In the genomic region with DNA sequence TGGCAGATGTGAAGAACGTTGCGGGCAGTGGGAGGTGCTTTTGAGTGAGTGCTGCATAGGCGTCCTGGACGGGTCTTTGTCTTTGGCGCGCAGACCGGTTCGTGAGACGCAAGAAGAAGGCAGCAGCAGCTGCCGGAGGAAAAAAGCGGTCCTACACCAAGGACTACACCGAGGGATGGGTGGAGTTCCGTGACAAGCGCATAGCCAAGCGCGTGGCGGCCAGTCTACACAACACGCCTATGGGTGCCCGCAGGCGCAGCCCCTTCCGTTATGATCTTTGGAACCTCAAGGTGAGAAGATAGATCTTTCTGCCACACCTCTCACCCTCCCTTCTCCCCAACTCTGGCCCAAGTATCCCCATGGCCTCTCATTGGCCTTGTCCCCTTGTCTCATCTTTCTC, we compare ENCODE assay signal across 8 cellular contexts.
DNase-seq lines count a peak whose midpoint lies in the region; ATAC-seq and TF ChIP-seq lines count a peak whose summit lies in the region.

No MANE protein-coding gene starts in this region.

- H3K27ac ChIP-seq in RWPE2 (ENCODE audit: poor library complexity, severe bottlenecking) (no peak overlapping the region), stomach smooth muscle (ENCODE audit: low read length) (no peak overlapping the region)

- no peaks in the 10 kb centered on the region for H3K4me1 ChIP-seq in RWPE2 (ENCODE audit: insufficient read depth, poor library complexity, severe bottlenecking)
- peaks cover 19% of the 10 kb centered on the region for H3K4me1 ChIP-seq in stomach smooth muscle (ENCODE audit: control insufficient read depth, insufficient read depth, low read length)

- H3K9ac ChIP-seq in stomach smooth muscle (ENCODE audit: low read length in 2 of 2) = peak overlapping the region; percentile 95 to 98

- peak; percentile 20 for DNase-seq in NCI-H82 (lab: John Stamatoyannopoulos, UW)
- DNase-seq in NCI-H82 treated with DMSO at 0.1 percent for 48 hours (lab: John Stamatoyannopoulos, UW; ENCODE audit: unreplicated experiment) = no peak
- DNase-seq in RWPE2 (ENCODE audit: low spot score) = no peak
- DNase-seq in stimulated activated CD4-positive, alpha-beta T cell treated with anti-CD3 and anti-CD28 coated beads, Interleukin-12 subunit alpha, Interleukin-12 subunit beta, amount 100 ng/mL, for 4 hours = no peak
- DNase-seq in activated gamma-delta T cell (lab: John Stamatoyannopoulos, UW) = no peak
- no peak for DNase-seq in NCI-H2107 treated with DMSO at 0.1 percent for 48 hours (lab: John Stamatoyannopoulos, UW; ENCODE audit: unreplicated experiment)

- no peaks in the 10 kb centered on the region for H3K9me3 ChIP-seq in RWPE2 (ENCODE audit: severe bottlenecking)
- H3K9me3 ChIP-seq in stomach smooth muscle (ENCODE audit: control insufficient read depth in 2 of 2, low read length in 2 of 2) = no peaks in the 10 kb centered on the region

- TF ChIP-seq CTCF in RWPE2 (IDR thresholded peaks at IDR 0.05; ENCODE audit: poor library complexity, severe bottlenecking) = no peak

- H3K4me3 ChIP-seq in RWPE2 (ENCODE audit: severe bottlenecking) (peak overlapping the region; percentile 87), iPS-11a (ENCODE audit: low read depth, low read length) (peak overlapping the region; percentile 100), stomach smooth muscle (ENCODE audit: low read length in 2 of 2) (peak overlapping the region; percentile 95 to 100)

- H3K27me3 ChIP-seq in RWPE2 (ENCODE audit: insufficient read depth, poor library complexity, severe bottlenecking) (no peaks in the 10 kb centered on the region), stomach smooth muscle (ENCODE audit: control insufficient read depth in 1 of 2, insufficient read depth in 2 of 2, low read length in 2 of 2) (peaks cover 13 to 16% of the 10 kb centered on the region in 2 donors)

- ATAC-seq in RWPE2 (ENCODE audit: low read depth) = no peak

- H3K36me3 ChIP-seq in RWPE2 (ENCODE audit: low read depth) = peaks cover 15% of the 10 kb centered on the region
- peaks cover 9 to 14% of the 10 kb centered on the region in 2 donors for H3K36me3 ChIP-seq in stomach smooth muscle (ENCODE audit: control insufficient read depth in 2 of 2, insufficient read depth in 2 of 2, low read length in 2 of 2)
